2 cellular contexts compared by ENCODE assay signal in genomic region chr7:38889872-38890432, GRCh38.
TF ChIP-seq lines count a peak whose summit lies in the region.

No MANE protein-coding gene starts in this region.

TF ChIP-seq in SK-N-SH, 30 proteins besides CTCF, POLR2A, EP300 and RAD21 (continued from another document):
- TF ChIP-seq, protein P1, sequence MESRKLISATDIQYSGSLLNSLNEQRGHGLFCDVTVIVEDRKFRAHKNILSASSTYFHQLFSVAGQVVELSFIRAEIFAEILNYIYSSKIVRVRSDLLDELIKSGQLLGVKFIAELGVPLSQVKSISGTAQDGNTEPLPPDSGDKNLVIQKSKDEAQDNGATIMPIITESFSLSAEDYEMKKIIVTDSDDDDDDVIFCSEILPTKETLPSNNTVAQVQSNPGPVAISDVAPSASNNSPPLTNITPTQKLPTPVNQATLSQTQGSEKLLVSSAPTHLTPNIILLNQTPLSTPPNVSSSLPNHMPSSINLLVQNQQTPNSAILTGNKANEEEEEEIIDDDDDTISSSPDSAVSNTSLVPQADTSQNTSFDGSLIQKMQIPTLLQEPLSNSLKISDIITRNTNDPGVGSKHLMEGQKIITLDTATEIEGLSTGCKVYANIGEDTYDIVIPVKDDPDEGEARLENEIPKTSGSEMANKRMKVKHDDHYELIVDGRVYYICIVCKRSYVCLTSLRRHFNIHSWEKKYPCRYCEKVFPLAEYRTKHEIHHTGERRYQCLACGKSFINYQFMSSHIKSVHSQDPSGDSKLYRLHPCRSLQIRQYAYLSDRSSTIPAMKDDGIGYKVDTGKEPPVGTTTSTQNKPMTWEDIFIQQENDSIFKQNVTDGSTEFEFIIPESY (IDR thresholded peaks at IDR 0.05; ENCODE audit: borderline replicate concordance, low read depth): no peak
- TF ChIP-seq EZH2phosphoT487 (IDR thresholded peaks at IDR 0.05; ENCODE audit: borderline replicate concordance, low read depth) (no peak), MXI1 (IDR thresholded peaks at IDR 0.05; ENCODE audit: low read depth, low read length) (no peak), FOXJ3 (CRISPR knock-in tag; IDR thresholded peaks at IDR 0.05) (no peak), RCOR1 (IDR thresholded peaks at IDR 0.05; ENCODE audit: low read length) (no peak), TEAD4 (IDR thresholded peaks at IDR 0.05; ENCODE audit: borderline replicate concordance, insufficient read depth) (no peak), ELF1 (IDR thresholded peaks at IDR 0.05) (no peak), TAF1 (IDR thresholded peaks at IDR 0.05; ENCODE audit: borderline replicate concordance, low read depth, low read length) (no peak), TCF12 (IDR thresholded peaks at IDR 0.05) (no peak), YY1 (IDR thresholded peaks at IDR 0.05; ENCODE audit: low read depth) (no peak), GABPA (IDR thresholded peaks at IDR 0.05; ENCODE audit: low read depth) (no peak), RXRA (IDR thresholded peaks at IDR 0.05; ENCODE audit: borderline replicate concordance, low read depth) (no peak)
- TF ChIP-seq, protein P2, sequence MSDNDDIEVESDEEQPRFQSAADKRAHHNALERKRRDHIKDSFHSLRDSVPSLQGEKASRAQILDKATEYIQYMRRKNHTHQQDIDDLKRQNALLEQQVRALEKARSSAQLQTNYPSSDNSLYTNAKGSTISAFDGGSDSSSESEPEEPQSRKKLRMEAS (IDR thresholded peaks at IDR 0.05; ENCODE audit: low read depth): no peak

TF ChIP-seq in SK-N-SH treated with all-trans-retinoic acid at 6 μM for 48 hours, 23 proteins besides CTCF, POLR2A, EP300 and RAD21 (continued from another document):
- TF ChIP-seq, protein P3, sequence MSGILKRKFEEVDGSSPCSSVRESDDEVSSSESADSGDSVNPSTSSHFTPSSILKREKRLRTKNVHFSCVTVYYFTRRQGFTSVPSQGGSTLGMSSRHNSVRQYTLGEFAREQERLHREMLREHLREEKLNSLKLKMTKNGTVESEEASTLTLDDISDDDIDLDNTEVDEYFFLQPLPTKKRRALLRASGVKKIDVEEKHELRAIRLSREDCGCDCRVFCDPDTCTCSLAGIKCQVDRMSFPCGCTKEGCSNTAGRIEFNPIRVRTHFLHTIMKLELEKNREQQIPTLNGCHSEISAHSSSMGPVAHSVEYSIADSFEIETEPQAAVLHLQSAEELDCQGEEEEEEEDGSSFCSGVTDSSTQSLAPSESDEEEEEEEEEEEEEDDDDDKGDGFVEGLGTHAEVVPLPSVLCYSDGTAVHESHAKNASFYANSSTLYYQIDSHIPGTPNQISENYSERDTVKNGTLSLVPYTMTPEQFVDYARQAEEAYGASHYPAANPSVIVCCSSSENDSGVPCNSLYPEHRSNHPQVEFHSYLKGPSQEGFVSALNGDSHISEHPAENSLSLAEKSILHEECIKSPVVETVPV (CRISPR knock-in tag; IDR thresholded peaks at IDR 0.05): no peak
- TF ChIP-seq, protein P4, sequence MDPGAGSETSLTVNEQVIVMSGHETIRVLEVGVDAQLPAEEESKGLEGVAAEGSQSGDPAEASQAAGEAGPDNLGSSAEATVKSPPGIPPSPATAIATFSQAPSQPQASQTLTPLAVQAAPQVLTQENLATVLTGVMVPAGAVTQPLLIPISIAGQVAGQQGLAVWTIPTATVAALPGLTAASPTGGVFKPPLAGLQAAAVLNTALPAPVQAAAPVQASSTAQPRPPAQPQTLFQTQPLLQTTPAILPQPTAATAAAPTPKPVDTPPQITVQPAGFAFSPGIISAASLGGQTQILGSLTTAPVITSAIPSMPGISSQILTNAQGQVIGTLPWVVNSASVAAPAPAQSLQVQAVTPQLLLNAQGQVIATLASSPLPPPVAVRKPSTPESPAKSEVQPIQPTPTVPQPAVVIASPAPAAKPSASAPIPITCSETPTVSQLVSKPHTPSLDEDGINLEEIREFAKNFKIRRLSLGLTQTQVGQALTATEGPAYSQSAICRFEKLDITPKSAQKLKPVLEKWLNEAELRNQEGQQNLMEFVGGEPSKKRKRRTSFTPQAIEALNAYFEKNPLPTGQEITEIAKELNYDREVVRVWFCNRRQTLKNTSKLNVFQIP (CRISPR knock-in tag; IDR thresholded peaks at IDR 0.05; ENCODE audit: borderline replicate concordance, low read depth): no peak
- TF ChIP-seq, protein P5, sequence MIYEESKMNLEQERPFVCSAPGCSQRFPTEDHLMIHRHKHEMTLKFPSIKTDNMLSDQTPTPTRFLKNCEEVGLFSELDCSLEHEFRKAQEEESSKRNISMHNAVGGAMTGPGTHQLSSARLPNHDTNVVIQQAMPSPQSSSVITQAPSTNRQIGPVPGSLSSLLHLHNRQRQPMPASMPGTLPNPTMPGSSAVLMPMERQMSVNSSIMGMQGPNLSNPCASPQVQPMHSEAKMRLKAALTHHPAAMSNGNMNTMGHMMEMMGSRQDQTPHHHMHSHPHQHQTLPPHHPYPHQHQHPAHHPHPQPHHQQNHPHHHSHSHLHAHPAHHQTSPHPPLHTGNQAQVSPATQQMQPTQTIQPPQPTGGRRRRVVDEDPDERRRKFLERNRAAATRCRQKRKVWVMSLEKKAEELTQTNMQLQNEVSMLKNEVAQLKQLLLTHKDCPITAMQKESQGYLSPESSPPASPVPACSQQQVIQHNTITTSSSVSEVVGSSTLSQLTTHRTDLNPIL (CRISPR knock-in tag; IDR thresholded peaks at IDR 0.05; ENCODE audit: low read depth): no peak
- TF ChIP-seq ZNF8 (CRISPR knock-in tag; IDR thresholded peaks at IDR 0.05): no peak
- no peak for TF ChIP-seq SNAI2 (CRISPR knock-in tag; IDR thresholded peaks at IDR 0.05)
TF ChIP-seq in SK-N-SH treated with all-trans-retinoic acid at 6 μM for 48 hours: peak in this region for 0.
